16 cellular contexts compared by ENCODE assay signal in the genomic region with DNA sequence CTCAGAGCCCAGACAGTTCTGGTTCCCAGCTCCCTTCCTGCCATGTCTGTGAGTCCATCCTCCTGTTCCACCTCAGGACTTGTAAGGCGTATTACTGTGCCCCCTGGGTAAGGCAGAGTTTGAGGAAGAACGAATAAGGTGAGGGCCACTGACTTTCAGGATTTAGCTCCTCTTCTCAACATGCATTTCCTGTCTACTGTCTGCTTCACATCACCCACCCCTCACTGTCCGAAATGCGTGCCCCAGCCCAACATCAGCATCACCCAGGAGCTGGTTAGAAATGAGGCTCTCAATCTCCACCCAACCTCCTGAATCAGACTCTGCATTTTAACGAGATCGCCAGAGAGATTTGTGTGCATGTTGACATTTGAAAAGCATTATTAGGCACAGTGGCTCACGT. TPM values are rescaled to one million over a fixed set of nuclear protein-coding genes. Genes with fewer than 3 reads are reported as not detected.
A peak's percentile ranks its signal among the peaks of the same experiment; 100 is the strongest.
DNase-seq lines count a peak whose midpoint lies in the region; ATAC-seq, FAIRE-seq and TF ChIP-seq lines count a peak whose summit lies in the region.
"Had no signal": no experiment of that assay in that cellular context is flagged by ENCODE, and none has a peak within 500 bp of the region (broad histone marks: within the 10 kb centered on the region; RNA-seq: fewer than 3 reads in every experiment).

No MANE protein-coding gene starts in this region.

- no TSS peak for BruUV-seq in IMR-90 (replicated peaks; lab: Mats Ljungman, UMichigan)

- H2BK5ac ChIP-seq in IMR-90 (ENCODE audit: low read depth, low read length, poor library complexity, severe bottlenecking) (no peak overlapping the region), H1 (ENCODE audit: low read depth, low read length) (0 out of 2 replicates have a peak overlapping the region, but pooled peaks have one; percentile 2), neuronal stem cell (ENCODE audit: low read length) (no peak overlapping the region)

- H3K4me2 ChIP-seq in IMR-90 (ENCODE audit: low read depth, low read length), result no peak overlapping the region
- no peak overlapping the region for H3K4me2 ChIP-seq in H1 (ENCODE audit: insufficient read depth in 1 of 2, low read depth in 2 of 2, low read length in 2 of 2)
- no peak overlapping the region for H3K4me2 ChIP-seq in neuronal stem cell (ENCODE audit: insufficient read depth, low read length, poor library complexity, severe bottlenecking)
- no peak overlapping the region for H3K4me2 ChIP-seq in osteoblast (ENCODE audit: insufficient read depth, low read length)

- H3K9me3 ChIP-seq in IMR-90 (ENCODE audit: control insufficient read depth, insufficient read depth, low read length), result no peaks in the 10 kb centered on the region
- H3K9me3 ChIP-seq in H1 (ENCODE audit: insufficient read depth in 2 of 2, low read depth in 1 of 2, low read length in 1 of 2), result no peaks in the 10 kb centered on the region
- peaks cover 1 to 2% of the 10 kb centered on the region in 2 donors for H3K9me3 ChIP-seq in neuronal stem cell (replicated peaks in 1 of 2; ENCODE audit: control insufficient read depth in 2 of 2, insufficient read depth in 1 of 2, low read depth in 1 of 2, low read length in 2 of 2)
- H3K9me3 ChIP-seq in osteoblast (ENCODE audit: low read depth, low read length), result no peaks in the 10 kb centered on the region
- H3K9me3 ChIP-seq: HAP-1 had no signal

- CTCF ChIA-PET in IMR-90 (lab: Yijun Ruan, JAX) (no interaction called here), H1 (lab: Charles Lee; ENCODE audit: partially characterized antibody) (interaction anchor here (1.0 to 3.6 kb wide), 4 partner anchors 9 to 782 kb away, joined by 3 to 14 read pairs (median 4); no protein-coding TSS in a partner anchor)

- no peak overlapping the region for H3K4me3 Mint-ChIP-seq in HFFc6
- H3K4me3 Mint-ChIP-seq: CD8-positive, alpha-beta T cell had no signal

- H2AK9ac ChIP-seq in IMR-90 (replicated peaks; ENCODE audit: low read depth, low read length, poor library complexity), result no peak overlapping the region

- no peaks in the 10 kb centered on the region for H3K23me2 ChIP-seq in H1 (ENCODE audit: low read depth, low read length)

- H2AK5ac ChIP-seq in IMR-90 (ENCODE audit: low read depth, low read length), result no peak overlapping the region
- H2AK5ac ChIP-seq in H1 (ENCODE audit: low read depth, low read length), result no peak overlapping the region
- no peak overlapping the region for H2AK5ac ChIP-seq in neuronal stem cell (ENCODE audit: low read depth, low read length)

- ATAC-seq in IMR-90 (ENCODE audit: low read depth), result no peak
- ATAC-seq: CD8-positive, alpha-beta T cell; K562 had no signal

- H3K56ac ChIP-seq in IMR-90 (ENCODE audit: extremely low read depth, insufficient read depth, low read length) (no peak overlapping the region), H1 (replicated peaks; ENCODE audit: insufficient read length, low read depth, low read length) (no peak overlapping the region)

- H3K9me1 ChIP-seq in IMR-90 (ENCODE audit: insufficient read depth, low read length), result no peaks in the 10 kb centered on the region

- no peak for TF ChIP-seq EP300 in H1 (IDR thresholded peaks at IDR 0.05; ENCODE audit: borderline replicate concordance in 1 of 2, low read depth in 2 of 2, low read length in 2 of 2)

- dilution Hi-C loops in IMR-90 (cut with HindIII; ENCODE audit: low sequenced_read_pairs, unreplicated experiment), result no loop called here

- H3K4me1 ChIP-seq in IMR-90 (ENCODE audit: control insufficient read depth, insufficient read depth, low read length) (peaks cover 3% of the 10 kb centered on the region; the same call in 1 of the 2 replicates), H1 (replicated peaks in 1 of 4; ENCODE audit: control insufficient read depth in 3 of 4, insufficient read depth in 4 of 4, low read length in 3 of 4) (no peaks in the 10 kb centered on the region; a peak in 1 of 7 replicates), neuronal stem cell (ENCODE audit: control insufficient read depth in 2 of 2, insufficient read depth in 1 of 2, low read depth in 1 of 2, low read length in 2 of 2) (peaks cover 0 to 6% of the 10 kb centered on the region in 2 donors), osteoblast (ENCODE audit: insufficient read depth, low read length) (no peaks in the 10 kb centered on the region)
- H3K4me1 ChIP-seq: HAP-1 had no signal

- H4K5ac ChIP-seq in IMR-90 (ENCODE audit: low read depth, low read length) (no peak overlapping the region), H1 (ENCODE audit: insufficient read length, low read depth, low read length) (no peak overlapping the region)

- no peak overlapping the region for H4K8ac ChIP-seq in IMR-90 (ENCODE audit: low read depth in 2 of 2, low read length in 2 of 2)
- no peak overlapping the region for H4K8ac ChIP-seq in H1 (ENCODE audit: extremely low read depth, insufficient read depth, low read length)
- H4K8ac ChIP-seq in neuronal stem cell (ENCODE audit: low read depth, low read length), result no peak overlapping the region

- H3K9ac ChIP-seq in IMR-90 (ENCODE audit: low read depth, low read length) (no peak overlapping the region), H1 (replicated peaks in 1 of 4; ENCODE audit: extremely low read depth in 1 of 4, low read depth in 3 of 4, low read length in 3 of 4) (no peak overlapping the region), neuronal stem cell (ENCODE audit: low read depth, low read length, poor library complexity) (no peak overlapping the region)

- POLR2A ChIA-PET in IMR-90 (lab: Charles Lee; ENCODE audit: unreplicated experiment), result no interaction called here
- POLR2A ChIA-PET in H1 (lab: Charles Lee; ENCODE audit: partially characterized antibody), result no interaction called here

- H3K79me1 ChIP-seq in IMR-90 (ENCODE audit: low read depth in 1 of 2, low read length in 2 of 2) (no peaks in the 10 kb centered on the region), H1 (ENCODE audit: low read depth, low read length) (no peaks in the 10 kb centered on the region), neuronal stem cell (ENCODE audit: low read depth, low read length) (no peaks in the 10 kb centered on the region)

- H2BK15ac ChIP-seq in IMR-90 (ENCODE audit: low read depth, low read length) (no peak overlapping the region), H1 (ENCODE audit: low read length) (0 out of 2 replicates have a peak overlapping the region, but pooled peaks have one; percentile 40), neuronal stem cell (ENCODE audit: low read length) (peak overlapping the region; percentile 71)

- H3K18ac ChIP-seq in IMR-90 (ENCODE audit: low read depth, low read length), result no peak overlapping the region
- no peak overlapping the region for H3K18ac ChIP-seq in H1 (ENCODE audit: extremely low read depth, low read length)
- peak overlapping the region; percentile 68 for H3K18ac ChIP-seq in neuronal stem cell (ENCODE audit: low read length)

- H3K27ac ChIP-seq in IMR-90 (ENCODE audit: insufficient read depth, low read length), result no peak overlapping the region
- H3K27ac ChIP-seq in H1 (ENCODE audit: low read depth, low read length), result no peak overlapping the region; the same call in 1 of the 2 replicates
- no peak overlapping the region for H3K27ac ChIP-seq in neuronal stem cell (replicated peaks; ENCODE audit: low read length)
- H3K27ac ChIP-seq in osteoblast (ENCODE audit: low read depth, low read length), result no peak overlapping the region
- H3K27ac ChIP-seq: HL-60 had no signal

- peaks cover 17% of the 10 kb centered on the region for H3K27me3 Mint-ChIP-seq in HFFc6 (ENCODE audit: insufficient read depth)

- no peak for TF ChIP-seq RAD21 in IMR-90 (IDR thresholded peaks at IDR 0.05; ENCODE audit: low read length)
- TF ChIP-seq RAD21 in H1 (IDR thresholded peaks at IDR 0.05 in 1 of 2, conservative IDR thresholded peaks at IDR 0.05 in 1 of 2; ENCODE audit: low read depth in 2 of 2, low read length in 2 of 2), result no peak

- H3K14ac ChIP-seq in IMR-90 (replicated peaks; ENCODE audit: low read depth, low read length) (no peak overlapping the region), H1 (ENCODE audit: insufficient read length) (no peak overlapping the region), neuronal stem cell (ENCODE audit: low read length) (no peak overlapping the region)

- H3K4me1 Mint-ChIP-seq in HFFc6 (ENCODE audit: low read depth), result peaks cover 22% of the 10 kb centered on the region

- in situ Hi-C loops in IMR-90 (cut with MboI; ENCODE audit: low sequenced_read_pairs), result no loop called here

- TF ChIP-seq CTCF in IMR-90 (conservative IDR thresholded peaks at IDR 0.05; ENCODE audit: low read depth, low read length) (no peak), H1 (IDR thresholded peaks at IDR 0.05; ENCODE audit: control extremely low read depth in 1 of 3, insufficient read depth in 1 of 3, low read depth in 1 of 3, low read length in 3 of 3) (no peak), osteoblast (IDR thresholded peaks at IDR 0.05; ENCODE audit: extremely low read depth, low read depth, low read length) (no peak), HFFc6 (IDR thresholded peaks at IDR 0.05) (no peak)

- H4K91ac ChIP-seq in IMR-90 (ENCODE audit: insufficient read depth, low read depth, low read length), result no peak overlapping the region
- H4K91ac ChIP-seq in H1 (replicated peaks; ENCODE audit: insufficient read length, low read length), result no peak overlapping the region
- H4K91ac ChIP-seq in neuronal stem cell (ENCODE audit: low read depth, low read length, poor library complexity), result no peak overlapping the region

- no peak overlapping the region for H3K4ac ChIP-seq in IMR-90 (ENCODE audit: low read depth, low read length)
- no peak overlapping the region for H3K4ac ChIP-seq in H1 (replicated peaks; ENCODE audit: insufficient read length, low read depth, low read length)
- no peak overlapping the region for H3K4ac ChIP-seq in neuronal stem cell (ENCODE audit: low read length)

- H2BK20ac ChIP-seq in IMR-90 (ENCODE audit: low read depth, low read length) (no peak overlapping the region), H1 (ENCODE audit: low read length) (no peak overlapping the region)

- no peak overlapping the region for H2BK12ac ChIP-seq in H1 (ENCODE audit: low read depth, low read length)
- no peak overlapping the region for H2BK12ac ChIP-seq in neuronal stem cell (ENCODE audit: low read length)

- no peak overlapping the region for H3K27ac Mint-ChIP-seq in HFFc6
- H3K27ac Mint-ChIP-seq: CD8-positive, alpha-beta T cell had no signal

- H3K36me3 Mint-ChIP-seq in HFFc6 (ENCODE audit: low read depth), result no peaks in the 10 kb centered on the region
- H3K36me3 Mint-ChIP-seq: CD8-positive, alpha-beta T cell had no signal

- H3K4me3 ChIP-seq in IMR-90 (ENCODE audit: insufficient read depth, low read depth, low read length) (no peak overlapping the region), H1 (ENCODE audit: extremely low read depth in 1 of 4, insufficient read depth in 2 of 4, low read depth in 3 of 4, low read length in 4 of 4) (no peak overlapping the region), neuronal stem cell (ENCODE audit: low read length in 2 of 2) (no peak overlapping the region), osteoblast (ENCODE audit: insufficient read depth, low read length) (no peak overlapping the region)
- H3K4me3 ChIP-seq: HAP-1, K562 had no signal

- intact Hi-C loops in IMR-90 (cut with micrococcal nuclease), result loop anchor here (10.0 kb wide), 1 partner anchor 487 kb away; no protein-coding TSS in a partner anchor

- H3K27me3 ChIP-seq in IMR-90 (ENCODE audit: control insufficient read depth, insufficient read depth, low read length), result peaks cover 22% of the 10 kb centered on the region
- H3K27me3 ChIP-seq in H1 (replicated peaks in 1 of 4; ENCODE audit: control insufficient read depth in 3 of 4, extremely low read depth in 1 of 4, insufficient read depth in 3 of 4, low read length in 3 of 4), result no peaks in the 10 kb centered on the region
- no peaks in the 10 kb centered on the region for H3K27me3 ChIP-seq in neuronal stem cell (ENCODE audit: control insufficient read depth in 3 of 3, insufficient read depth in 3 of 3, low read depth in 1 of 3, low read length in 3 of 3)
- no peaks in the 10 kb centered on the region for H3K27me3 ChIP-seq in osteoblast (ENCODE audit: insufficient read depth, low read length)

- H3K9me3 Mint-ChIP-seq in HFFc6, result no peaks in the 10 kb centered on the region
- H3K9me3 Mint-ChIP-seq: CD8-positive, alpha-beta T cell had no signal

- H4K20me1 ChIP-seq in IMR-90 (ENCODE audit: insufficient read depth, low read length) (0 out of 2 replicates have a peak, but pooled peaks cover 3% of the 10 kb centered on the region), H1 (replicated peaks in 1 of 2; ENCODE audit: control insufficient read depth in 1 of 2, insufficient read depth in 2 of 2, low read length in 2 of 2) (no peaks in the 10 kb centered on the region), osteoblast (ENCODE audit: insufficient read depth, low read length) (no peaks in the 10 kb centered on the region)

- peak overlapping the region; percentile 37 for H2AFZ ChIP-seq in IMR-90 (replicated peaks; ENCODE audit: low read length, poor library complexity)
- no peak overlapping the region for H2AFZ ChIP-seq in H1 (ENCODE audit: low read length)
- H2AFZ ChIP-seq in neuronal stem cell (ENCODE audit: low read length), result no peak overlapping the region
- H2AFZ ChIP-seq in osteoblast (ENCODE audit: low read length), result no peak overlapping the region

- no peak for FAIRE-seq in H1 (lab: Jason Lieb, UNC)
- FAIRE-seq: G401.6, GM12891, GM19239, K562 had no signal

- TF ChIP-seq POLR2A in IMR-90 (IDR thresholded peaks at IDR 0.05; ENCODE audit: low read depth, low read length), result no peak
- no peak for TF ChIP-seq POLR2A in H1 (IDR thresholded peaks at IDR 0.05; ENCODE audit: control extremely low read depth in 1 of 2, low read depth in 2 of 2, low read length in 2 of 2)

- no peak overlapping the region for H3K23ac ChIP-seq in IMR-90 (ENCODE audit: low read depth, low read length)
- H3K23ac ChIP-seq in H1 (ENCODE audit: insufficient read length), result no peak overlapping the region
- H3K23ac ChIP-seq in neuronal stem cell (ENCODE audit: low read depth, low read length, poor library complexity), result no peak overlapping the region

- DNase-seq in IMR-90, result no peak
- no peak for DNase-seq in H1 (ENCODE audit: low read depth in 1 of 2, low spot score in 2 of 2)
- DNase-seq in neuronal stem cell (ENCODE audit: low spot score), result no peak
- no peak for DNase-seq in osteoblast (ENCODE audit: insufficient read length, low spot score, missing footprints)
- DNase-seq in NCI-H446 treated with DMSO at 0.1 percent for 48 hours (lab: John Stamatoyannopoulos, UW), result no peak
- no peak for DNase-seq in DMS53 (lab: John Stamatoyannopoulos, UW)
- DNase-seq in HFFc6, result no peak
- DNase-seq: AML-193; CD8-positive, alpha-beta T cell; DMS 273 treated with DMSO at 0.1 percent for 48 hours had no signal

- H3K36me3 ChIP-seq in IMR-90 (ENCODE audit: control insufficient read depth, insufficient read depth, low read length) (no peaks in the 10 kb centered on the region), H1 (ENCODE audit: control insufficient read depth in 2 of 4, insufficient read depth in 4 of 4, low read length in 3 of 4) (no peaks in the 10 kb centered on the region), neuronal stem cell (replicated peaks in 1 of 2; ENCODE audit: control insufficient read depth in 2 of 2, insufficient read depth in 2 of 2, low read length in 2 of 2) (no peaks in the 10 kb centered on the region), osteoblast (ENCODE audit: insufficient read depth, low read length) (no peaks in the 10 kb centered on the region)
- H3K36me3 ChIP-seq: HAP-1 had no signal

- H3K79me2 ChIP-seq in H1 (ENCODE audit: control insufficient read depth in 1 of 2, insufficient read depth in 2 of 2, low read length in 2 of 2) (no peaks in the 10 kb centered on the region), osteoblast (ENCODE audit: insufficient read depth, low read length) (no peaks in the 10 kb centered on the region)

- H2BK120ac ChIP-seq in IMR-90 (ENCODE audit: low read depth, low read length), result no peak overlapping the region
- no peak overlapping the region for H2BK120ac ChIP-seq in H1 (replicated peaks; ENCODE audit: low read depth, low read length)
- no peak overlapping the region for H2BK120ac ChIP-seq in neuronal stem cell (ENCODE audit: low read depth, low read length)

- 100% methylated on average over 1 of the region's 7 CpGs; no CpG with 5 or more reads in 1 of the 2 experiments for WGBS in IMR-90 (ENCODE audit: extremely low coverage in 2 of 2, insufficient read length in 1 of 2), 2 experiments
- 87% methylated on average over 7 of the region's 7 CpGs; no CpG with 5 or more reads in 1 of the 2 experiments for WGBS in H1 (ENCODE audit: extremely low coverage in 1 of 2, insufficient coverage in 1 of 2, insufficient read length in 1 of 2, insufficient replicate concordance in 2 of 2, low coverage in 1 of 2, low lambda C conversion rate in 2 of 2, missing lambda C conversion rate in 1 of 2), 2 experiments
- WGBS in neuronal stem cell (ENCODE audit: extremely low coverage in 2 of 2, insufficient read length in 2 of 2, insufficient replicate concordance in 1 of 2), 2 donors, result no CpG with 5 or more reads among the region's 7 CpGs

RNA-seq across cellular contexts. Expression of gene IRS2, which starts 44.4 kb away (rescaled TPM):
- total RNA-seq in IMR-90 (2012; rRNA removed) (0.36 and 0.83 TPM in 2 replicates), osteoblast (7.1 and 8.3 TPM in 2 replicates)
- polyA plus RNA-seq in IMR-90 (2012; rRNA removed) (1.4 and 1.9 TPM in 2 replicates), H1 (2011; rRNA removed) (2.6 and 3.8 TPM in 2 replicates)
- 1.3 and 3.3 TPM in 2 replicates for polyA plus RNA-seq in IMR-90 (2012; cell fraction: cytosol; rRNA removed)
- 2.3 and 3.6 TPM in 2 replicates for polyA plus RNA-seq in IMR-90 (2012; cell fraction: nucleus; rRNA removed; ENCODE audit: low replicate concordance)
- total RNA-seq in H1 (2021; fragmentation: NEBNext Ultra II Directional; extraction: Animal tissue kit (Norgen Biotek cat#: 25700)), result 16.7 and 17.0 TPM in 2 replicates
- 2.7 TPM for polyA plus RNA-seq in H1 (2011; cell fraction: cytosol; rRNA removed)
- polyA plus RNA-seq in H1 (2011; cell fraction: nucleus; rRNA removed), result 5.0 TPM
- 4.8 to 6.0 TPM (median 5.3 TPM) in 4 replicates for polyA plus RNA-seq in H1 (2012, experiment 1 of 2)
- polyA plus RNA-seq in H1 (2012, experiment 2 of 2), result 3.8 TPM
- 5.1 TPM for polyA plus RNA-seq in H1 (2013, experiment 1 of 2)
- polyA plus RNA-seq in H1 (2013, experiment 2 of 2), result 5.3 TPM
- 1.7 and 2.3 TPM in 2 replicates for polyA minus RNA-seq in H1 (2011; rRNA and poly(A)+ RNA removed)
- polyA minus RNA-seq in H1 (2011; cell fraction: cytosol; rRNA and poly(A)+ RNA removed), result 8.1 TPM
- polyA minus RNA-seq in H1 (2011; cell fraction: nucleus; rRNA and poly(A)+ RNA removed), result 15.0 TPM
- polyA plus RNA-seq in neuronal stem cell (2013, experiment 1 of 2), result 18.1 TPM
- 18.9 TPM for polyA plus RNA-seq in neuronal stem cell (2013, experiment 2 of 2)
- total RNA-seq in HFFc6 (2021; fragmentation: NEBNext Ultra II Directional; extraction: Animal tissue kit (Norgen Biotek cat#: 25700)), result 10 to 100 TPM in 1 of 6 experiments, 1 to 10 TPM in 5; 5.2 to 11.1 (median 5.5) TPM
